Comparison of ENCODE assay signal across 12 cellular contexts in the genomic region with DNA sequence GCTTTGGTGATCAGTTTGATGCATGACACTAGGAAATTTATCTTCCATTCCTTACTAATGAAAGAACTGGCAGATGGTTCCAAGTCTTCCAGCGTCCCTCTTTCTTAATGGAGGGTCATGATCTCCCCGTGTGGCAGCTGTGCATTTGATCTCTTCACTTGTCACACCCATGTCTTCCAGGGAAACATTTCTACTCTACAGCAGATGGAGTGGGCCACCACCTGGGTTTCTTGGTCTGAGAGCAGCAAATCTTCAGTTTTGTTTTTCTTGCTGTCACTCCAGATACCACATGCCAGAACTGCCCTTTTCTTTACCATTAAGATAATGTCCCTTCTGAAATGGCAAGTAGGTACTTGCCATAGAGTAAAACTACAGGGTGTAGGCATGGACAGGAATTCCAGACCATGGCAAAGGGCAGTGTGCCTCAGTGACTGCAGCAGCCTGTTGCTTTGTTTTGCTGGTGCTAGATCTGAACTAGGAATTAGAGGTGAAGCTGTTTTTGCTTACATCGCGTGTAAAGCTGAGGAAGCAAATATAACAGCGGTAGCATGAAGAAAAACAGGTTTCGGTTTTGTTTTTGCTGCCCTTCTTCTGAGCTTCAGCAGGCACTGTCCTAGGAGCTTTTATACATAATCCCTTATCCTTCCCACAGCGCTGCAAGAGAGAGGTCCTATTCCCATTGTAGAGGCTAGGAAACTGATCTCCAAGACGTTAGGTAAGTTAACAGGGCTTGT. TPM values are rescaled to one million over a fixed set of nuclear protein-coding genes. Genes with fewer than 3 reads are reported as not detected.
DNase-seq lines count a peak whose midpoint lies in the region; ATAC-seq and TF ChIP-seq lines count a peak whose summit lies in the region.
"Had no signal": no experiment of that assay in that cellular context is flagged by ENCODE, and none has a peak within 500 bp of the region (broad histone marks: within the 10 kb centered on the region; RNA-seq: fewer than 3 reads in every experiment).

No MANE protein-coding gene starts in this region.

- H3K27me3 ChIP-seq in BLaER1 treated with 17β-estradiol and CSF1 and Interleukin-3, amounts not matched to agents 10 nM and 100 nM, result no peaks in the 10 kb centered on the region
- H3K27me3 ChIP-seq in dorsolateral prefrontal cortex (no peaks in the 10 kb centered on the region), ovary (no peaks in the 10 kb centered on the region)
- H3K27me3 ChIP-seq: BLaER1 had no signal

- peak overlapping the region in 3 of 11 experiments; percentile 14 to 63 (median 21); a peak in 3 of 22 replicates for H3K9ac ChIP-seq in BLaER1 treated with 17β-estradiol and CSF1 and Interleukin-3, amounts not matched to agents 10 nM and 100 nM
- H3K9ac ChIP-seq: BLaER1 had no signal

- ATAC-seq in stimulated activated effector memory CD8-positive, alpha-beta T cell treated with anti-CD3 and anti-CD28 coated beads, Interleukin-12 subunit alpha, Interleukin-12 subunit beta, amount 100 ng/mL, for 72 hours, result no peak
- no peak for ATAC-seq in activated CD4-positive, CD25-positive, alpha-beta regulatory T cell treated with anti-CD3 and anti-CD28 coated beads, Interleukin-2, amount 50 U/mL, for 24 hours
- no peak for ATAC-seq in GM18867 (IDR thresholded peaks at IDR 0.05; ENCODE audit: unreplicated experiment)

- TF ChIP-seq POLR2A in ovary (IDR thresholded peaks at IDR 0.05), result no peak

- H4K20me1 ChIP-seq in BLaER1 treated with 17β-estradiol and CSF1 and Interleukin-3, amounts not matched to agents 10 nM and 100 nM, result no peaks in the 10 kb centered on the region
- H4K20me1 ChIP-seq: BLaER1 had no signal

- DNase-seq in NCI-H524 treated with DMSO at 0.1 percent for 48 hours (lab: John Stamatoyannopoulos, UW) (peak; percentile 95), dorsolateral prefrontal cortex (no peak), ovary (no peak)
- DNase-seq in stimulated activated effector memory CD8-positive, alpha-beta T cell treated with anti-CD3 and anti-CD28 coated beads, Interleukin-12 subunit alpha, Interleukin-12 subunit beta, amount 100 ng/mL, for 72 hours (ENCODE audit: low spot score in 2 of 2), result no peak
- no peak for DNase-seq in effector CD8-positive, alpha-beta T cell (lab: John Stamatoyannopoulos, UW)
- DNase-seq: dermis blood vessel endothelial cell; NCI-H1048; stimulated activated CD4-positive, alpha-beta T cell treated with anti-CD3 and anti-CD28 coated beads, Interleukin-4, amount 100 ng/mL, for 24 hours had no signal

- H3K27ac ChIP-seq in BLaER1 treated with 17β-estradiol and CSF1 and Interleukin-3, amounts not matched to agents 10 nM and 100 nM, result peak overlapping the region in 8 of 11 experiments; percentile 37 to 81 (median 60); a peak in 13 of 22 replicates
- H3K27ac ChIP-seq in dorsolateral prefrontal cortex (peak overlapping the region in 44 of 59 donors; percentile 10 to 95 (median 89)), ovary (peak overlapping the region; percentile 87 to 96)
- H3K27ac ChIP-seq: BLaER1 had no signal

- H3K4me1 Mint-ChIP-seq in stimulated activated effector memory CD8-positive, alpha-beta T cell treated with anti-CD3 and anti-CD28 coated beads, Interleukin-12 subunit alpha, Interleukin-12 subunit beta, amount 100 ng/mL, for 72 hours, result peaks cover 14% of the 10 kb centered on the region

- H3K4me2 ChIP-seq in BLaER1 treated with 17β-estradiol and CSF1 and Interleukin-3, amounts not matched to agents 10 nM and 100 nM, result peak overlapping the region in 10 of 11 experiments; percentile 7 to 61 (median 40); a peak in 16 of 22 replicates
- H3K4me2 ChIP-seq: BLaER1 had no signal

- no peak for TF ChIP-seq EP300 in ovary (IDR thresholded peaks at IDR 0.05)

- no peak overlapping the region for H3K4me3 Mint-ChIP-seq in stimulated activated effector memory CD8-positive, alpha-beta T cell treated with anti-CD3 and anti-CD28 coated beads, Interleukin-12 subunit alpha, Interleukin-12 subunit beta, amount 100 ng/mL, for 72 hours

- no peak overlapping the region for H3K27ac Mint-ChIP-seq in stimulated activated effector memory CD8-positive, alpha-beta T cell treated with anti-CD3 and anti-CD28 coated beads, Interleukin-12 subunit alpha, Interleukin-12 subunit beta, amount 100 ng/mL, for 72 hours

- H3K36me3 Mint-ChIP-seq in stimulated activated effector memory CD8-positive, alpha-beta T cell treated with anti-CD3 and anti-CD28 coated beads, Interleukin-12 subunit alpha, Interleukin-12 subunit beta, amount 100 ng/mL, for 72 hours, result peaks cover 43% of the 10 kb centered on the region

- WGBS in ovary, 3 donors, result 36 to 49% (median 45%) methylated on average over 8 of the region's 8 CpGs

- peaks cover 3 to 17% (median 13%) of the 10 kb centered on the region in 11 experiments; a peak in 12 of 22 replicates for H3K36me3 ChIP-seq in BLaER1 treated with 17β-estradiol and CSF1 and Interleukin-3, amounts not matched to agents 10 nM and 100 nM
- H3K36me3 ChIP-seq in ovary, result no peaks in the 10 kb centered on the region

- no peak for TF ChIP-seq CTCF in dorsolateral prefrontal cortex (IDR thresholded peaks at IDR 0.05 in 54 of 56, conservative IDR thresholded peaks at IDR 0.05 in 2 of 56; ENCODE audit: low read depth in 1 of 56, partially characterized antibody in 56 of 56)
- no peak for TF ChIP-seq CTCF in ovary (IDR thresholded peaks at IDR 0.05)

- H3K9me3 Mint-ChIP-seq in stimulated activated effector memory CD8-positive, alpha-beta T cell treated with anti-CD3 and anti-CD28 coated beads, Interleukin-12 subunit alpha, Interleukin-12 subunit beta, amount 100 ng/mL, for 72 hours, result no peaks in the 10 kb centered on the region

- no peaks in the 10 kb centered on the region for H3K9me3 ChIP-seq in BLaER1 treated with 17β-estradiol and CSF1 and Interleukin-3, amounts not matched to agents 10 nM and 100 nM (replicated peaks in 1 of 11)
- no peaks in the 10 kb centered on the region for H3K9me3 ChIP-seq in ovary
- H3K9me3 ChIP-seq: BLaER1 had no signal

- intact Hi-C loops in dorsolateral prefrontal cortex (cut with DNase I), result no loop called here
- intact Hi-C loops in ovary (cut with DNase I), result no loop called here

- H3K4me1 ChIP-seq in BLaER1 treated with 17β-estradiol and CSF1 and Interleukin-3, amounts not matched to agents 10 nM and 100 nM, result peaks cover 22 to 47% (median 37%) of the 10 kb centered on the region in 10 experiments
- H3K4me1 ChIP-seq in ovary (ENCODE audit: insufficient read depth), result peaks cover 52% of the 10 kb centered on the region

- no peak overlapping the region for H3K4me3 ChIP-seq in BLaER1 treated with 17β-estradiol and CSF1 and Interleukin-3, amounts not matched to agents 10 nM and 100 nM
- no peak overlapping the region for H3K4me3 ChIP-seq in dorsolateral prefrontal cortex
- no peak overlapping the region for H3K4me3 ChIP-seq in ovary
- H3K4me3 ChIP-seq: BLaER1 had no signal

RNA-seq across cellular contexts. Expression of a gene that starts 20.7 kb away (rescaled TPM):
- 100 to 1,000 TPM in 6 of 120 experiments, 10 to 100 TPM in 112, 1 to 10 TPM in 2; 9.0 to 139 (median 26.8) TPM for total RNA-seq in dorsolateral prefrontal cortex
- total RNA-seq in ovary, result 1,000 to 10,000 TPM in 2 of 7 donors, 100 to 1,000 TPM in 5; 213 to 1,276 (median 506) TPM
- 100 to 1,000 TPM in 1 of 2 donors, 10 to 100 TPM in 1; 35.9 to 218 TPM for polyA plus RNA-seq in ovary

RNA-seq across cellular contexts. Expression of a gene that starts 41.1 kb away (rescaled TPM):
- total RNA-seq in dorsolateral prefrontal cortex (10 to 100 TPM; 16.3 to 51.9 (median 31.0) TPM), ovary (10 to 100 TPM; 25.4 to 53.5 (median 32.2) TPM)
- polyA plus RNA-seq in ovary, result 10 to 100 TPM; 30.4 to 36.6 TPM
